ENCODE assay signal across 15 cellular contexts in the genomic region with DNA sequence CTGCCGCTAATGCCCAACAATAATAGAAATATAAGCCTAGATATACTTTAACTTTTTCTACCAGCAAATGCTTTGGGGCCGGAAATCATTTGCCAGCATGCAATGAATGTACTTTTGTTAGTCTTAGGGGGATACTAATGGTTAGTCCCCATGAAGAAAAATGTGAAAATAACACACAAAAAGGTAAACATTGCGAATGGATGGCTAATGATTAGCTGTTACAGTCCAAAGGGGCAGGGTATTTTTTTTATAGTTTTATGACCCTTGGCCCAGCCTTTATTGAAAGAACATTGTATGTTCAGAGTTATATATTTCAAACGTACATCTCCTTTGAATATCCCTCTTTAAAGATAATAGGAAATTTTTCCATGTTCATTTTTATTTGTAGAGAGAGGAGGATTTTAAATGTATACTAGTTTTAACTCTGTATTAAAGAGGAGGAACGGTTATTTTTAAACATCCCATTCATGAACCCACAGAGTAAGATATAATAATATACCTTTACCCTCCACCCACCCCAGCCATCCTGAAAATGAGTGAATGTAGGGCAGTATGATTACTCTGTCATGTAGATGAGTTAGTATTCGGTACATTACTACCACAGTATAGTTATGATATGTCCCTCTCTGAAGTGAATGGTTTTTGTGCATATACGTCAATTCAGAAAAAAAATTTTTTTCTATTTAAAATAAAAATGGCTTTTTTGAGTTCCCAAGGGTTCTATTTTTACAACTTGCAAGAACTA.
DNase-seq lines count a peak whose midpoint lies in the region; FAIRE-seq and TF ChIP-seq lines count a peak whose summit lies in the region.
"Had no signal": no experiment of that assay in that cellular context is flagged by ENCODE, and none has a peak within 500 bp of the region (broad histone marks: within the 10 kb centered on the region; RNA-seq: fewer than 3 reads in every experiment).

No MANE protein-coding gene starts in this region.

- H3K9me2 ChIP-seq in MM.1S (replicated peaks; ENCODE audit: insufficient read depth, low read length): no peaks in the 10 kb centered on the region
- H3K9me2 ChIP-seq in hepatocyte (replicated peaks; ENCODE audit: insufficient read depth): no peaks in the 10 kb centered on the region

- H3K36me3 ChIP-seq in MM.1S (replicated peaks; ENCODE audit: insufficient read depth, low read length) (peaks cover 2% of the 10 kb centered on the region; the same call in 1 of the 2 replicates), hepatocyte (replicated peaks; ENCODE audit: insufficient read depth, low read depth) (no peaks in the 10 kb centered on the region)
- H3K36me3 ChIP-seq: prostate gland had no signal

- no peak overlapping the region for H3K9ac ChIP-seq in MM.1S (ENCODE audit: low read length)
- H3K9ac ChIP-seq: KMS-11 had no signal

- H2AFZ ChIP-seq in MM.1S (ENCODE audit: low read length) (no peak overlapping the region), hepatocyte (no peak overlapping the region)

- H3K36me3 Mint-ChIP-seq in activated naive CD8-positive, alpha-beta T cell: peaks cover 27% of the 10 kb centered on the region
- peaks cover 76% of the 10 kb centered on the region for H3K36me3 Mint-ChIP-seq in activated naive CD8-positive, alpha-beta T cell treated with anti-CD3 and anti-CD28 coated beads for 36 hours
- H3K36me3 Mint-ChIP-seq in stimulated activated naive CD8-positive, alpha-beta T cell treated with anti-CD3 and anti-CD28 coated beads, Interleukin-15, Interleukin-2, amounts not matched to agents 100 ng/mL and 50 ng/mL, for 24 hours (ENCODE audit: low read depth): peaks cover 69% of the 10 kb centered on the region

- H3K27ac Mint-ChIP-seq in activated naive CD8-positive, alpha-beta T cell: peak overlapping the region; percentile 76
- H3K27ac Mint-ChIP-seq in activated naive CD8-positive, alpha-beta T cell treated with anti-CD3 and anti-CD28 coated beads for 36 hours: no peak overlapping the region
- H3K27ac Mint-ChIP-seq in stimulated activated naive CD8-positive, alpha-beta T cell treated with anti-CD3 and anti-CD28 coated beads, Interleukin-15, Interleukin-2, amounts not matched to agents 100 ng/mL and 50 ng/mL, for 24 hours: peak overlapping the region; percentile 85

- no peaks in the 10 kb centered on the region for H3K27me3 Mint-ChIP-seq in activated naive CD8-positive, alpha-beta T cell
- H3K27me3 Mint-ChIP-seq in activated naive CD8-positive, alpha-beta T cell treated with anti-CD3 and anti-CD28 coated beads for 36 hours: no peaks in the 10 kb centered on the region
- H3K27me3 Mint-ChIP-seq in stimulated activated naive CD8-positive, alpha-beta T cell treated with anti-CD3 and anti-CD28 coated beads, Interleukin-15, Interleukin-2, amounts not matched to agents 100 ng/mL and 50 ng/mL, for 24 hours: no peaks in the 10 kb centered on the region

- H3K4me2 ChIP-seq in MM.1S (ENCODE audit: low read depth, low read length) (peak overlapping the region; percentile 0; the same call in 1 of the 2 replicates), hepatocyte (peak overlapping the region; percentile 59)
- H3K4me2 ChIP-seq: KMS-11 had no signal

- peaks cover 78% of the 10 kb centered on the region for H3K79me2 ChIP-seq in MM.1S (ENCODE audit: low read length)
- peaks cover 71% of the 10 kb centered on the region for H3K79me2 ChIP-seq in hepatocyte

- no peak for FAIRE-seq in HTR-8/SVneo (lab: Jason Lieb, UNC)

- H3K27ac ChIP-seq in MM.1S (ENCODE audit: low read length): no peak overlapping the region
- peak overlapping the region; percentile 88 for H3K27ac ChIP-seq in hepatocyte
- H3K27ac ChIP-seq: KMS-11 had no signal

- H3K4me1 ChIP-seq in MM.1S (ENCODE audit: low read length): peaks cover 70% of the 10 kb centered on the region
- peaks cover 72% of the 10 kb centered on the region for H3K4me1 ChIP-seq in hepatocyte (ENCODE audit: insufficient read depth)
- H3K4me1 ChIP-seq: prostate gland had no signal

- no peak overlapping the region for H3K4me3 ChIP-seq in MM.1S (ENCODE audit: low read length)
- H3K4me3 ChIP-seq in hepatocyte: no peak overlapping the region
- H3K4me3 ChIP-seq in foreskin fibroblast (ENCODE audit: low read depth in 1 of 2, low read length in 2 of 2): no peak overlapping the region
- H3K4me3 ChIP-seq: prostate gland had no signal

- 50% methylated on average over 7 of the region's 7 CpGs for WGBS in hepatocyte (ENCODE audit: low lambda C conversion rate, missing lambda C conversion rate)

- H3K4me3 Mint-ChIP-seq in activated naive CD8-positive, alpha-beta T cell: no peak overlapping the region
- no peak overlapping the region for H3K4me3 Mint-ChIP-seq in activated naive CD8-positive, alpha-beta T cell treated with anti-CD3 and anti-CD28 coated beads for 36 hours
- no peak overlapping the region for H3K4me3 Mint-ChIP-seq in stimulated activated naive CD8-positive, alpha-beta T cell treated with anti-CD3 and anti-CD28 coated beads, Interleukin-15, Interleukin-2, amounts not matched to agents 100 ng/mL and 50 ng/mL, for 24 hours

- H3F3A ChIP-seq in MM.1S (ENCODE audit: insufficient read depth, low read length): peaks cover 36% of the 10 kb centered on the region

- DNase-seq in activated naive CD8-positive, alpha-beta T cell treated with anti-CD3 and anti-CD28 coated beads for 36 hours: no peak
- DNase-seq in MM.1S (no peak), hepatocyte (ENCODE audit: low spot score) (peak; percentile 34), foreskin fibroblast (no peak), NCI-H2171 treated with DMSO at 0.1 percent for 48 hours (lab: John Stamatoyannopoulos, UW) (no peak), HTR-8/SVneo (ENCODE audit: insufficient read length, low spot score) (no peak)
- DNase-seq: activated CD4-positive, CD25-positive, alpha-beta regulatory T cell; activated gamma-delta T cell treated with Interleukin-2 at 50 U/mL for 16 hours; C1 segment of cervical spinal cord; NCI-H2029 treated with DMSO at 0.1 percent for 48 hours; stimulated activated naive CD4-positive, alpha-beta T cell had no signal

- no peaks in the 10 kb centered on the region for H3K9me3 Mint-ChIP-seq in activated naive CD8-positive, alpha-beta T cell (ENCODE audit: low read depth)
- peaks cover 3% of the 10 kb centered on the region for H3K9me3 Mint-ChIP-seq in activated naive CD8-positive, alpha-beta T cell treated with anti-CD3 and anti-CD28 coated beads for 36 hours
- peaks cover 5% of the 10 kb centered on the region for H3K9me3 Mint-ChIP-seq in stimulated activated naive CD8-positive, alpha-beta T cell treated with anti-CD3 and anti-CD28 coated beads, Interleukin-15, Interleukin-2, amounts not matched to agents 100 ng/mL and 50 ng/mL, for 24 hours

- H3K9me3 ChIP-seq in MM.1S (replicated peaks; ENCODE audit: insufficient read depth, low read length): no peaks in the 10 kb centered on the region
- no peaks in the 10 kb centered on the region for H3K9me3 ChIP-seq in hepatocyte (ENCODE audit: low read depth)
- H3K9me3 ChIP-seq: prostate gland had no signal

- H4K20me1 ChIP-seq in MM.1S (ENCODE audit: insufficient read depth, low read length) (no peaks in the 10 kb centered on the region), hepatocyte (ENCODE audit: insufficient read depth, poor library complexity, severe bottlenecking) (no peaks in the 10 kb centered on the region)

- no peaks in the 10 kb centered on the region for H3K27me3 ChIP-seq in MM.1S (replicated peaks; ENCODE audit: insufficient read depth, low read length)
- no peaks in the 10 kb centered on the region for H3K27me3 ChIP-seq in hepatocyte

- TF ChIP-seq CTCF in MM.1S (IDR thresholded peaks at IDR 0.05; ENCODE audit: low read length): no peak
- no peak for TF ChIP-seq CTCF in hepatocyte (IDR thresholded peaks at IDR 0.05; ENCODE audit: poor library complexity)
- TF ChIP-seq CTCF in foreskin fibroblast (IDR thresholded peaks at IDR 0.05; ENCODE audit: low read depth, low read length): no peak

- peaks cover 46% of the 10 kb centered on the region for H3K4me1 Mint-ChIP-seq in activated naive CD8-positive, alpha-beta T cell (ENCODE audit: low read depth)
- peaks cover 43% of the 10 kb centered on the region for H3K4me1 Mint-ChIP-seq in activated naive CD8-positive, alpha-beta T cell treated with anti-CD3 and anti-CD28 coated beads for 36 hours
- peaks cover 89% of the 10 kb centered on the region for H3K4me1 Mint-ChIP-seq in stimulated activated naive CD8-positive, alpha-beta T cell treated with anti-CD3 and anti-CD28 coated beads, Interleukin-15, Interleukin-2, amounts not matched to agents 100 ng/mL and 50 ng/mL, for 24 hours (ENCODE audit: low read depth)
